Comparison of ENCODE assay signal across 11 cellular contexts in the genomic region with DNA sequence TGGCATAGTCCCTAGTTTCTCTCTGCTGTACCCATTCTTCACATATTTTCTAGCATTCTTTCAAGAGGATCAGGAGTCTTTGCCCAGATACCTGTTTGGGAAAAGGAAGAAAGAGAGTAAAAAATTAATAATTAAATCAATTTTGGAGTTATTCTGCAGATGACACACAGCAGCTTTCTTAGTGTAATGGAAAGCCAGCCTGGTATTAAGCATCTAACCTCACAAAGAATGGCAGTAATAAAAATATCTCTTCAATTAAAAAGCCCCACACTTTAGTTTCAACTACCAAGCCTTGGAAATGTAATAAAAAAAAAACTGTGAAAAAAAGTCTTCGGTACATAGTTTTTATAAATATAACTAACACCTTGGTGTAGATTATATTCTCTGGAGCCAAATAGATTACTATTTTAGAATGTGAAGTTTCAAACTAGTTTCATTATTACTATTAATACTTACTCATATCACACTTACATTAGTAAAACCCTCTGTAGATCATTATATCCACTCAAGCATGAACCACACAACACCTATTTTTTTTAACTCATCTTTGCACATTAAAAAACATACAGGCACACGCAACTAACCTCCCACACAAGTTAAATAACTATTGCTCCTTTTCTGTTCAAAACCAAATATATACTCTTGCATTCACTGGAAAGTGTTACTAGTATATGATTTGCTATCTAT.
DNase-seq lines count a peak whose midpoint lies in the region; ATAC-seq and TF ChIP-seq lines count a peak whose summit lies in the region.
"Had no signal": no experiment of that assay in that cellular context is flagged by ENCODE, and none has a peak within 500 bp of the region (broad histone marks: within the 10 kb centered on the region; RNA-seq: fewer than 3 reads in every experiment).

No MANE protein-coding gene starts in this region.

- no peak overlapping the region for H2AFZ ChIP-seq in GM23248

- H3K9me3 Mint-ChIP-seq in activated naive CD8-positive, alpha-beta T cell treated with anti-CD3 and anti-CD28 coated beads for 36 hours, result no peaks in the 10 kb centered on the region
- H3K9me3 Mint-ChIP-seq: activated CD4-positive, alpha-beta memory T cell treated with anti-CD3 and anti-CD28 coated beads, Interleukin-2, amount 10 ng/mL, durations not matched to agents 7 days and 5 days had no signal

- H4K20me1 ChIP-seq in GM23248 (ENCODE audit: insufficient read depth), result no peaks in the 10 kb centered on the region

- in situ Hi-C loops in GM23248 (cut with MboI), result no loop called here

- ATAC-seq in GM18519 (IDR thresholded peaks at IDR 0.05; ENCODE audit: low FRiP score, unreplicated experiment) (peak; percentile 97), GM21360 (IDR thresholded peaks at IDR 0.05; ENCODE audit: unreplicated experiment) (peak; percentile 97), HG03025 (IDR thresholded peaks at IDR 0.05; ENCODE audit: low FRiP score, unreplicated experiment) (peak; percentile 96), heart left ventricle (no peak)

- H3K9me2 ChIP-seq in GM23248 (ENCODE audit: insufficient read depth), result no peaks in the 10 kb centered on the region

- no peaks in the 10 kb centered on the region for H3K9me3 ChIP-seq in heart left ventricle
- no peaks in the 10 kb centered on the region for H3K9me3 ChIP-seq in GM23248 (ENCODE audit: low read depth)

- DNase-seq in activated naive CD8-positive, alpha-beta T cell treated with anti-CD3 and anti-CD28 coated beads for 36 hours, result no peak
- DNase-seq in SKM-1 (lab: John Stamatoyannopoulos, UW; ENCODE audit: unreplicated experiment), result no peak
- DNase-seq in heart left ventricle, result no peak
- no peak for DNase-seq in GM23248
- DNase-seq in NCI-H524 (lab: John Stamatoyannopoulos, UW), result no peak
- DNase-seq: activated CD4-positive, alpha-beta memory T cell treated with anti-CD3 and anti-CD28 coated beads, Interleukin-2, amount 10 ng/mL, durations not matched to agents 7 days and 5 days; erythroblast; NCI-H69 had no signal

- H3K4me2 ChIP-seq in GM23248 (ENCODE audit: unreplicated experiment), result no peak overlapping the region

- no peak for TF ChIP-seq POLR2A in heart left ventricle (IDR thresholded peaks at IDR 0.05)

- H3K4me1 Mint-ChIP-seq in activated naive CD8-positive, alpha-beta T cell treated with anti-CD3 and anti-CD28 coated beads for 36 hours, result peaks cover 6% of the 10 kb centered on the region

- no peaks in the 10 kb centered on the region for H3F3A ChIP-seq in GM23248 (ENCODE audit: insufficient read depth)

- H3K27ac ChIP-seq in heart left ventricle (no peak overlapping the region), GM23248 (no peak overlapping the region)

- H3K36me3 Mint-ChIP-seq in activated naive CD8-positive, alpha-beta T cell treated with anti-CD3 and anti-CD28 coated beads for 36 hours, result peaks cover 19% of the 10 kb centered on the region

- no peak for TF ChIP-seq CTCF in heart left ventricle (IDR thresholded peaks at IDR 0.05)

- H3K27me3 Mint-ChIP-seq in activated naive CD8-positive, alpha-beta T cell treated with anti-CD3 and anti-CD28 coated beads for 36 hours, result no peaks in the 10 kb centered on the region
- H3K27me3 Mint-ChIP-seq: activated CD4-positive, alpha-beta memory T cell treated with anti-CD3 and anti-CD28 coated beads, Interleukin-2, amount 10 ng/mL, durations not matched to agents 7 days and 5 days had no signal

- intact Hi-C loops in heart left ventricle (cut with DNase I), result no loop called here

- peak overlapping the region; percentile 30 for H3K27ac Mint-ChIP-seq in activated naive CD8-positive, alpha-beta T cell treated with anti-CD3 and anti-CD28 coated beads for 36 hours
- H3K27ac Mint-ChIP-seq: activated CD4-positive, alpha-beta memory T cell treated with anti-CD3 and anti-CD28 coated beads, Interleukin-2, amount 10 ng/mL, durations not matched to agents 7 days and 5 days had no signal

- H3K27me3 ChIP-seq in heart left ventricle (no peaks in the 10 kb centered on the region), GM23248 (replicated peaks; ENCODE audit: insufficient read depth) (no peaks in the 10 kb centered on the region)

- no peaks in the 10 kb centered on the region for H3K79me2 ChIP-seq in GM23248 (ENCODE audit: insufficient read depth)

- H3K4me1 ChIP-seq in heart left ventricle (no peaks in the 10 kb centered on the region), GM23248 (ENCODE audit: insufficient read depth) (no peaks in the 10 kb centered on the region)

- H3K4me3 Mint-ChIP-seq in activated naive CD8-positive, alpha-beta T cell treated with anti-CD3 and anti-CD28 coated beads for 36 hours, result no peak overlapping the region
- H3K4me3 Mint-ChIP-seq: activated CD4-positive, alpha-beta memory T cell treated with anti-CD3 and anti-CD28 coated beads, Interleukin-2, amount 10 ng/mL, durations not matched to agents 7 days and 5 days had no signal

- WGBS in heart left ventricle, 4 donors, result 81 to 85% (median 83%) methylated on average over 2 of the region's 2 CpGs
- WGBS in GM23248 (ENCODE audit: low coverage in 1 of 2, low lambda C conversion rate in 2 of 2, missing lambda C conversion rate in 2 of 2), 2 experiments, result 97 to 100% methylated on average over 2 of the region's 2 CpGs

- no peak overlapping the region for H3K9ac ChIP-seq in GM23248

- no peak overlapping the region for H3K4me3 ChIP-seq in heart left ventricle
- H3K4me3 ChIP-seq in GM23248, result no peak overlapping the region

- H3K36me3 ChIP-seq in heart left ventricle (peaks cover 0 to 7% (median 0%) of the 10 kb centered on the region in 9 donors), GM23248 (ENCODE audit: low read depth) (no peaks in the 10 kb centered on the region)

Comparison
In these comparisons a context has a peak if more than half of its experiments do, and no peak if none do; other contexts are left out.
1. ATAC-seq: peak in GM18519 (single experiment), GM21360 (single experiment) and HG03025 (single experiment); none in heart left ventricle (0 of 4).